In the genomic region with DNA sequence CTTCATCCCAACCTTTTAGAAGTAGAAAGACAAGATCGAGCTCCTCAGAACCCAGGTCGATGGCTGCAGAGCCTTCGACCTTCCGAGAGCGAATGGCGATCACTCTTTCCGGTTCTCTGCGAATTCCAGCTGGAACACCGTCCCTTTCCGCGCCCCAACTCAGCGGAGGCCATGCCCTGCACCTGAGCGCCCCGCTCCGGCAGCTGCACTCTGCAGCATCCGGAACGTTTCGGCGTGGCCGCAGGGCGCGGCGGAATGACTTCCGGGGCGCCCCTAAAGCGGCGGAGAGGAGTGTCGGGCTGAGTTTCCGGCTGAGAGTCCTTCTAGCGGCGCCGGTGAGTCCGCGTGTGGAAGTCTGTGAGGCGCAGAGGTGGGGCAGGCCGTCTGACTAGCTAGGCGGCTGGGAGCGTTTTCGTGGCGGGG, we compare ENCODE assay signal across 8 cellular contexts. TPM values are rescaled to one million over a fixed set of nuclear protein-coding genes. Genes with fewer than 3 reads are reported as not detected.
DNase-seq lines count a peak whose midpoint lies in the region; ATAC-seq and TF ChIP-seq lines count a peak whose summit lies in the region.
"Not testable (repeated sequence)": the region's sequence is repeated elsewhere in the genome, so short reads cannot be mapped to it uniquely, and the experiment has no call there.

A gene (plus strand): TSS at position 284 of the 423 bp plus-strand sequence. CDS start 4,942 bp downstream, outside the sequence.

- not testable (repeated sequence) for H3K27me3 ChIP-seq in HCT116 (ENCODE audit: insufficient read depth, low read length); KMS-11 (ENCODE audit: insufficient read depth, low read depth); psoas muscle (ENCODE audit: insufficient read depth in 3 of 3, low read length in 2 of 3)

- TF ChIP-seq CTCF in GM12874 (IDR thresholded peaks at IDR 0.05; ENCODE audit: insufficient read depth, low read depth, low read length) (0 out of 2 replicates have a peak, but pooled peaks have one; percentile 33), HCT116 (IDR thresholded peaks at IDR 0.05 in 2 of 3, conservative IDR thresholded peaks at IDR 0.05 in 1 of 3; ENCODE audit: borderline replicate concordance in 1 of 3, insufficient read depth in 1 of 3, low read depth in 2 of 3, low read length in 2 of 3) (peak in 2 of 3 experiments; percentile 30; a peak in 2 of 6 replicates), psoas muscle (IDR thresholded peaks at IDR 0.05) (peak; percentile 17)
- TF ChIP-seq CTCF in KMS-11 (conservative IDR thresholded peaks at IDR 0.05; ENCODE audit: low read depth, low read length); subcutaneous adipose tissue (IDR thresholded peaks at IDR 0.05; ENCODE audit: low read depth): not testable (repeated sequence)

- H3K9me3 ChIP-seq in HCT116 (ENCODE audit: control insufficient read depth in 1 of 2, insufficient read depth in 1 of 2, low read depth in 1 of 2, low read length in 2 of 2); psoas muscle: not testable (repeated sequence)

- peak; percentile 64 for TF ChIP-seq RAD21 in HCT116 (IDR thresholded peaks at IDR 0.05; ENCODE audit: low read depth)

- not testable (repeated sequence) for H3K79me2 ChIP-seq in HCT116 (ENCODE audit: insufficient read depth, low read length); KMS-11 (ENCODE audit: insufficient read depth, low read depth)

- peak; percentile 96 for ATAC-seq in HCT116
- ATAC-seq in psoas muscle: peak; percentile 97 to 100 (median 99)

- H3K9ac ChIP-seq in HCT116 (ENCODE audit: low read length) (peak within 1 kb of the TSS; percentile 51), KMS-11 (peak within 1 kb of the TSS; percentile 43; the same call in 1 of the 2 replicates)

- H3K9me2 ChIP-seq in HCT116 (ENCODE audit: insufficient read depth): not testable (repeated sequence)

- H3K4me3 ChIP-seq in HCT116 (replicated peaks in 1 of 2; ENCODE audit: low read depth in 1 of 2, low read length in 2 of 2): peak within 1 kb of the TSS; percentile 47 to 57
- H3K4me3 ChIP-seq in KMS-11 (IDR thresholded peaks at IDR 0.05; ENCODE audit: insufficient read depth, low read depth, low read length): not testable (repeated sequence)
- peak within 1 kb of the TSS; percentile 41 for H3K4me3 ChIP-seq in iPS-11a (ENCODE audit: low read depth, low read length)
- peak within 1 kb of the TSS; percentile 67 for H3K4me3 ChIP-seq in psoas muscle

- not testable (repeated sequence) for BruUV-seq in HCT116 (replicated peaks; lab: Mats Ljungman, UMichigan)

- RAD21 ChIA-PET in HCT116 (lab: Charles Lee; ENCODE audit: low non-redundant PET in 1 of 2, low total read pairs in 2 of 2, uncharacterized antibody in 2 of 2, unreplicated experiment in 2 of 2): not testable (repeated sequence)

- not testable (repeated sequence) for TF ChIP-seq POLR2A in HCT116 (IDR thresholded peaks at IDR 0.05; ENCODE audit: borderline replicate concordance, extremely low read depth, insufficient read depth, insufficient read length)

- 1% methylated on average over 26 to 39 of the region's 40 CpGs for WGBS in psoas muscle, 3 donors

- CTCF ChIA-PET in HCT116 (lab: Charles Lee): not testable (repeated sequence)

- intact Hi-C loops in HCT116 (cut with micrococcal nuclease); psoas muscle (cut with DNase I): not testable (repeated sequence)

- H3K4me2 ChIP-seq in HCT116 (ENCODE audit: low read length): peak within 1 kb of the TSS; percentile 70
- peak within 1 kb of the TSS; percentile 66 for H3K4me2 ChIP-seq in KMS-11

- DNase-seq in HCT116 (ENCODE audit: low read depth, low spot score) (peak; percentile 24), psoas muscle (peak; percentile 50 to 83)
- DNase-seq in activated CD4-positive, alpha-beta T cell treated with anti-CD3 and anti-CD28 coated beads, Interleukin-2, amount 50 U/mL, for 4 hours: peak; percentile 62 to 65
- DNase-seq in central memory CD4-positive, alpha-beta T cell: peak; percentile 77

- POLR2A ChIA-PET in HCT116 (lab: Charles Lee): not testable (repeated sequence)

- not testable (repeated sequence) for H3K4me1 ChIP-seq in HCT116 (ENCODE audit: control insufficient read depth in 1 of 2, insufficient read depth in 2 of 2, low read length in 2 of 2); KMS-11 (ENCODE audit: low read depth, poor library complexity, severe bottlenecking); psoas muscle

- H3K36me3 ChIP-seq in HCT116 (ENCODE audit: control insufficient read depth in 1 of 2, insufficient read depth in 2 of 2, low read length in 2 of 2); KMS-11 (ENCODE audit: insufficient read depth); psoas muscle (ENCODE audit: insufficient read depth in 1 of 2, low read depth in 1 of 2): not testable (repeated sequence)

- H4K20me1 ChIP-seq in HCT116 (ENCODE audit: insufficient read depth); KMS-11 (ENCODE audit: insufficient read depth): not testable (repeated sequence)

- peak within 1 kb of the TSS; percentile 42; the same call in 1 of the 2 replicates for H3K27ac ChIP-seq in HCT116 (ENCODE audit: low read depth, low read length)
- H3K27ac ChIP-seq in KMS-11, psoas muscle: not testable (repeated sequence)

- not testable (repeated sequence) for H2AFZ ChIP-seq in HCT116 (ENCODE audit: low read depth, low read length, poor library complexity, severe bottlenecking)
- H2AFZ ChIP-seq in KMS-11 (ENCODE audit: low read depth): peak within 1 kb of the TSS; percentile 83

TF ChIP-seq in HCT116, 20 proteins besides CTCF, POLR2A, EP300 and RAD21:
- TF ChIP-seq POLR2AphosphoS5 (IDR thresholded peaks at IDR 0.05; ENCODE audit: low read depth, low read length): peak; percentile 52
- TF ChIP-seq, protein P1, sequence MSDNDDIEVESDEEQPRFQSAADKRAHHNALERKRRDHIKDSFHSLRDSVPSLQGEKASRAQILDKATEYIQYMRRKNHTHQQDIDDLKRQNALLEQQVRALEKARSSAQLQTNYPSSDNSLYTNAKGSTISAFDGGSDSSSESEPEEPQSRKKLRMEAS (IDR thresholded peaks at IDR 0.05): 0 out of 2 replicates have a peak, but pooled peaks have one; percentile 47

RNA-seq across cellular contexts. Expression of the gene that starts here (rescaled TPM):
- 65.2 TPM for total RNA-seq in HCT116 (2021; ENCODE audit: unreplicated experiment)
- 18.8 and 23.6 TPM in 2 replicates for polyA plus RNA-seq in HCT116 (2012)
- total RNA-seq in psoas muscle: 10 to 100 TPM; 12.5 to 15.9 (median 14.9) TPM
- 10 to 100 TPM in 2 of 3 donors, 1 to 10 TPM in 1; 8.0 to 20.2 (median 18.0) TPM for polyA plus RNA-seq in psoas muscle
- total RNA-seq in subcutaneous adipose tissue: 10 to 100 TPM; 10.4 to 28.9 (median 16.5) TPM

Comparison
In these comparisons a context has a peak if more than half of its experiments do, and no peak if none do; other contexts are left out.
1. DNase-seq: peak in every context shown above with its lines; median percentile 77 in central memory CD4-positive, alpha-beta T cell; 66 in psoas muscle; 64 in activated CD4-positive, alpha-beta T cell treated with anti-CD3 and anti-CD28 coated beads, Interleukin-2, amount 50 U/mL, for 4 hours; 24 in HCT116.